Comparison of ENCODE assay signal across 8 cellular contexts in genomic region chr1:154607748-154608521, GRCh38. TPM values are rescaled to one million over a fixed set of nuclear protein-coding genes. Genes with fewer than 3 reads are reported as not detected.
DNase-seq lines count a peak whose midpoint lies in the region; ATAC-seq and TF ChIP-seq lines count a peak whose summit lies in the region.

TSS of gene ADAR (minus strand) at chr1:154608186. CDS start at chr1:154608006, 180 bp downstream.

- H3K4me1 ChIP-seq in fibroblast of lung (ENCODE audit: control insufficient read depth, extremely low read depth, insufficient read depth, low read length), result peaks cover 3% of the 10 kb centered on the region

- TF ChIP-seq CTCF in fibroblast of lung (conservative IDR thresholded peaks at IDR 0.05 in 1 of 2, IDR thresholded peaks at IDR 0.05 in 1 of 2; ENCODE audit: low read depth in 1 of 2, low read length in 2 of 2), result no peak
- TF ChIP-seq CTCF in natural killer cell (IDR thresholded peaks at IDR 0.05), result no peak

- H3K36me3 ChIP-seq in fibroblast of lung (ENCODE audit: control insufficient read depth, insufficient read depth, low read length), result peaks cover 2% of the 10 kb centered on the region

- H3K9me3 ChIP-seq in fibroblast of lung (ENCODE audit: control insufficient read depth, insufficient read depth, low read depth, low read length), result no peaks in the 10 kb centered on the region

- peak within 1 kb of the TSS; percentile 95 for H3K4me2 ChIP-seq in fibroblast of lung (ENCODE audit: extremely low read depth, insufficient read depth, low read length)

- H3K36me3 Mint-ChIP-seq in activated T-helper 1 cell treated with anti-CD3 and anti-CD28 coated beads, Interleukin-12 subunit alpha, Interleukin-12 subunit beta, Interleukin-2, Interleukin-4 antibody, amounts not matched to agents 30 ng/mL and 10 ng/mL and 1 ng/mL, durations not matched to agents 14 hours and 24 hours and 36 hours (ENCODE audit: low read depth), result peaks cover 26% of the 10 kb centered on the region
- no peaks in the 10 kb centered on the region for H3K36me3 Mint-ChIP-seq in natural killer cell

- H4K20me1 ChIP-seq in fibroblast of lung (ENCODE audit: control insufficient read depth, extremely low read depth, insufficient read depth, low read length), result peaks cover 3% of the 10 kb centered on the region

- DNase-seq in DMS 273 treated with DMSO at 0.1 percent for 48 hours (lab: John Stamatoyannopoulos, UW) (peak; percentile 76), RPMI8226 (peak; percentile 99), fibroblast of lung (ENCODE audit: low read depth in 2 of 2) (peak; percentile 98 to 99), natural killer cell (peak; percentile 84)
- DNase-seq in activated T-helper 1 cell treated with anti-CD3 and anti-CD28 coated beads, Interleukin-12 subunit alpha, Interleukin-12 subunit beta, Interleukin-2, Interleukin-4 antibody, amounts not matched to agents 30 ng/mL and 10 ng/mL and 1 ng/mL, durations not matched to agents 14 hours and 24 hours and 36 hours (ENCODE audit: low spot score), result peak; percentile 93
- DNase-seq in stimulated activated naive CD4-positive, alpha-beta T cell (lab: John Stamatoyannopoulos, UW), result peak; percentile 74 to 92 (median 89)

- H3K4me3 Mint-ChIP-seq in activated T-helper 1 cell treated with anti-CD3 and anti-CD28 coated beads, Interleukin-12 subunit alpha, Interleukin-12 subunit beta, Interleukin-2, Interleukin-4 antibody, amounts not matched to agents 30 ng/mL and 10 ng/mL and 1 ng/mL, durations not matched to agents 14 hours and 24 hours and 36 hours, result peak within 1 kb of the TSS; percentile 94
- H3K4me3 Mint-ChIP-seq in natural killer cell, result peak within 1 kb of the TSS; percentile 89

- H2AFZ ChIP-seq in fibroblast of lung (ENCODE audit: low read length), result peak within 1 kb of the TSS; percentile 79

- peak within 1 kb of the TSS; percentile 96 for H3K27ac ChIP-seq in fibroblast of lung (ENCODE audit: insufficient read depth, low read length)

- intact Hi-C loops in activated T-helper 1 cell treated with anti-CD3 and anti-CD28 coated beads, Interleukin-12 subunit alpha, Interleukin-12 subunit beta, Interleukin-2, Interleukin-4 antibody, amounts not matched to agents 30 ng/mL and 10 ng/mL and 1 ng/mL, durations not matched to agents 14 hours and 24 hours and 36 hours (cut with micrococcal nuclease), result loop anchor here (1.0 to 10.0 kb wide), 13 partner anchors 39 to 567 kb away; partner anchors contain the start of genes CKS1B, EFNA4, KRTCAP2 and PBXIP1
- intact Hi-C loops in natural killer cell (cut with micrococcal nuclease), result loop anchor here (1.0 to 5.0 kb wide), 3 partner anchors 19 to 329 kb away; partner anchors contain the start of gene PMVK

- H3K4me3 ChIP-seq in fibroblast of lung (replicated peaks in 1 of 4; ENCODE audit: control extremely low read depth in 1 of 4, insufficient read depth in 1 of 4, low read depth in 3 of 4, low read length in 4 of 4), result peak within 1 kb of the TSS; percentile 76 to 98 (median 85)

- no peaks in the 10 kb centered on the region for H3K9me3 Mint-ChIP-seq in activated T-helper 1 cell treated with anti-CD3 and anti-CD28 coated beads, Interleukin-12 subunit alpha, Interleukin-12 subunit beta, Interleukin-2, Interleukin-4 antibody, amounts not matched to agents 30 ng/mL and 10 ng/mL and 1 ng/mL, durations not matched to agents 14 hours and 24 hours and 36 hours
- no peaks in the 10 kb centered on the region for H3K9me3 Mint-ChIP-seq in natural killer cell

- H3K9ac ChIP-seq in fibroblast of lung (ENCODE audit: insufficient read depth, low read length), result peak within 1 kb of the TSS; percentile 94

- peaks cover 70% of the 10 kb centered on the region for H3K79me2 ChIP-seq in fibroblast of lung (ENCODE audit: control insufficient read depth, insufficient read depth, low read length)

- H3K27me3 Mint-ChIP-seq in activated T-helper 1 cell treated with anti-CD3 and anti-CD28 coated beads, Interleukin-12 subunit alpha, Interleukin-12 subunit beta, Interleukin-2, Interleukin-4 antibody, amounts not matched to agents 30 ng/mL and 10 ng/mL and 1 ng/mL, durations not matched to agents 14 hours and 24 hours and 36 hours (ENCODE audit: insufficient read depth), result no peaks in the 10 kb centered on the region
- H3K27me3 Mint-ChIP-seq in natural killer cell (ENCODE audit: low read depth in 2 of 2), result no peaks in the 10 kb centered on the region

- peak; percentile 60 for ATAC-seq in GM21529 (IDR thresholded peaks at IDR 0.05; ENCODE audit: unreplicated experiment)
- ATAC-seq in natural killer cell, result peak; percentile 89 to 95 (median 90)

- TF ChIP-seq RAD21 in Ishikawa (IDR thresholded peaks at IDR 0.05; ENCODE audit: low read depth), result no peak

- H3K27ac Mint-ChIP-seq in activated T-helper 1 cell treated with anti-CD3 and anti-CD28 coated beads, Interleukin-12 subunit alpha, Interleukin-12 subunit beta, Interleukin-2, Interleukin-4 antibody, amounts not matched to agents 30 ng/mL and 10 ng/mL and 1 ng/mL, durations not matched to agents 14 hours and 24 hours and 36 hours, result peak within 1 kb of the TSS; percentile 98
- peak within 1 kb of the TSS; percentile 87 to 95 for H3K27ac Mint-ChIP-seq in natural killer cell

- H3K4me1 Mint-ChIP-seq in activated T-helper 1 cell treated with anti-CD3 and anti-CD28 coated beads, Interleukin-12 subunit alpha, Interleukin-12 subunit beta, Interleukin-2, Interleukin-4 antibody, amounts not matched to agents 30 ng/mL and 10 ng/mL and 1 ng/mL, durations not matched to agents 14 hours and 24 hours and 36 hours (ENCODE audit: low read depth), result peaks cover 68% of the 10 kb centered on the region
- peaks cover 48 to 64% of the 10 kb centered on the region in 2 donors for H3K4me1 Mint-ChIP-seq in natural killer cell

- no peaks in the 10 kb centered on the region for H3K27me3 ChIP-seq in fibroblast of lung (ENCODE audit: control insufficient read depth, insufficient read depth, low read length)

- no peak for TF ChIP-seq EP300 in Ishikawa (IDR thresholded peaks at IDR 0.05; ENCODE audit: borderline replicate concordance)

TF ChIP-seq in Ishikawa, 13 proteins besides CTCF, POLR2A, EP300 and RAD21:
- TF ChIP-seq YY1 (IDR thresholded peaks at IDR 0.05; ENCODE audit: low read depth) (peak; percentile 75; the same call in 1 of the 2 replicates), TCF12 (IDR thresholded peaks at IDR 0.05; ENCODE audit: low read depth) (no peak), REST (IDR thresholded peaks at IDR 0.05; ENCODE audit: low read depth) (no peak), FOXM1 (IDR thresholded peaks at IDR 0.05; ENCODE audit: borderline replicate concordance, low read depth) (no peak), NFIC (IDR thresholded peaks at IDR 0.05) (0 out of 2 replicates have a peak, but pooled peaks have one; percentile 34), TAF1 (IDR thresholded peaks at IDR 0.05; ENCODE audit: low read depth) (peak; percentile 43; the same call in 1 of the 2 replicates), CREB1 (IDR thresholded peaks at IDR 0.05; ENCODE audit: low read depth) (no peak), CEBPB (IDR thresholded peaks at IDR 0.05) (peak; percentile 87), USF1 (IDR thresholded peaks at IDR 0.05) (no peak), MAX (IDR thresholded peaks at IDR 0.05) (peak; percentile 16), TEAD4 (IDR thresholded peaks at IDR 0.05) (0 out of 2 replicates have a peak, but pooled peaks have one; percentile 29), EGR1 (IDR thresholded peaks at IDR 0.05) (no peak), ZBTB7A (IDR thresholded peaks at IDR 0.05; ENCODE audit: low read depth) (no peak)

RNA-seq across cellular contexts. Expression of gene ADAR, which starts in this region (rescaled TPM):
- 299 and 301 TPM in 2 replicates for total RNA-seq in activated T-helper 1 cell treated with anti-CD3 and anti-CD28 coated beads, Interleukin-12 subunit alpha, Interleukin-12 subunit beta, Interleukin-2, Interleukin-4 antibody, amounts not matched to agents 30 ng/mL and 10 ng/mL and 1 ng/mL, durations not matched to agents 14 hours and 24 hours and 36 hours
- total RNA-seq in fibroblast of lung (78.6 and 98.4 TPM in 2 replicates), natural killer cell (100 to 1,000 TPM; 260 to 281 (median 265) TPM)
- 128 and 140 TPM in 2 replicates for polyA plus RNA-seq in fibroblast of lung
- 62.2 and 67.9 TPM in 2 replicates for polyA plus RNA-seq in fibroblast of lung (2012)
- polyA minus RNA-seq in fibroblast of lung (ENCODE audit: low replicate concordance), result 155 and 208 TPM in 2 replicates

Comparison
In these comparisons a context has a peak if more than half of its experiments do, and no peak if none do; other contexts are left out.
1. Peak in every context shown above with its lines: DNase-seq, ATAC-seq, H3K4me3 ChIP-seq and H3K27ac ChIP-seq.